ENCODE assay signal across 1 cellular context in the genomic region with DNA sequence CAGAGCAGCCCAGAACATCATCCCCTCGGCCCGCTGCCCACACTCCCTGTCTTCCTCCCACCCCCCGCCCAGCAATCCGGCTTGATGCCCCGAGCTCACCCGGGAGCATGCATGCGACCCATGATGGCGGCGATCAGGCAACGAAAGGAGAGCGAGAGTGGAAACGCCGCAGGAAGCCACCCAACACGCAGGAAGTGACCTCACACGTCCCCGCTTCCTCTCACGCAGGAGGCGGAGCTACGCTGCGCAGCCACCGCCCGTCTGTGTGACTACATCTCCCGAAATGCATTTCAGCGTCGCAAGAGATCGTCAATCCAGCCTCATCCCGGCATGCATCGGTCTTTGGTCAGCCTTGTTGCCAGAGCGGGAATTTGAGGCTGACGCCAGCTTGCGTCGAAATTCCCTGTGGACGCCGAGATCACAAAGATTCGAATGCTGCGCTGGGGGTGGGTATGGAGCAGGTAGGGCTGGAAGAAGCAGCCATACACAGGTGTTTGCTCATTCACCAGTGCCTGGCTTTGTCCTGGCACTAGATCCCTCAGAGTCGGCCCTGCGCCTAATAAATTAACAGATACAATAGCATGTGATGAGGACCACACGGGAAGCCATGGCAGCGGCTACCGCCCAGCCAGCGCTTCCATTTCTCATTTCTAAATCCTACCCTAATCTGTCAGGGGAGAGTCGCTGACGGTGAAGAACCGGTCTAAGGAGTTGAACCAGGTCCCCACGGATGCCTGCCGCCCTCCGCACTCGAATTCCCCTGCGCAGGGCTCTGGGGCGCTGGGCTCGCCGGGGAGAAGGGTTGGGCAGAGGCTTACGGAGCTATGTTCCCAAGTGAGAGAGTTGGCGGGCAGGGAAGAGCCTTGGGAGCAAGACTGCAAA.
TF ChIP-seq lines count a peak whose summit lies in the region.

A gene (minus strand): TSS at position 148 of the 882 bp plus-strand sequence. CDS start 26 bp downstream, at position 122.

TF ChIP-seq in HepG2, 621 proteins besides CTCF, POLR2A, EP300 and RAD21 (continued from another document and continues in another):
- TF ChIP-seq EHMT2 (IDR thresholded peaks at IDR 0.05; ENCODE audit: borderline replicate concordance, low read depth, low read length) (no peak), ONECUT2 (CRISPR knock-in tag; IDR thresholded peaks at IDR 0.05) (no peak; the same call in 1 of the 2 replicates), TBX2 (CRISPR knock-in tag; IDR thresholded peaks at IDR 0.05; ENCODE audit: borderline replicate concordance) (peak; percentile 44; the same call in 1 of the 2 replicates), TEAD3 (CRISPR knock-in tag; optimal IDR thresholded peaks at IDR 0.05; ENCODE audit: borderline replicate concordance) (peak; percentile 96), NFATC3 (CRISPR knock-in tag; IDR thresholded peaks at IDR 0.05) (peak; percentile 81; the same call in 1 of the 2 replicates), U2AF2 (IDR thresholded peaks at IDR 0.05; ENCODE audit: low read depth, low read length) (no peak), THYN1 (CRISPR knock-in tag; IDR thresholded peaks at IDR 0.05; ENCODE audit: borderline replicate concordance, low read depth) (0 out of 2 replicates have a peak, but pooled peaks have one; percentile 73), PCBP2 (optimal IDR thresholded peaks at IDR 0.05; ENCODE audit: low read depth, low read length, poor library complexity, severe bottlenecking) (no peak), ZBTB38 (CRISPR knock-in tag; IDR thresholded peaks at IDR 0.05) (0 out of 2 replicates have a peak, but pooled peaks have one; percentile 56), SKI (IDR thresholded peaks at IDR 0.05; ENCODE audit: partially characterized antibody) (no peak), ZNF773 (CRISPR knock-in tag; IDR thresholded peaks at IDR 0.05; ENCODE audit: borderline replicate concordance) (peak; percentile 26; the same call in 1 of the 2 replicates), ZBTB7A (CRISPR knock-in tag; IDR thresholded peaks at IDR 0.05) (no peak), ZNF891 (CRISPR knock-in tag; IDR thresholded peaks at IDR 0.05) (no peak; the same call in 1 of the 2 replicates), NPAS2 (CRISPR knock-in tag; IDR thresholded peaks at IDR 0.05; ENCODE audit: borderline replicate concordance) (no peak), ZNF10 (CRISPR knock-in tag; IDR thresholded peaks at IDR 0.05; ENCODE audit: borderline replicate concordance, low read depth) (no peak), ZNF564 (CRISPR knock-in tag; IDR thresholded peaks at IDR 0.05) (no peak), ZNF326 (CRISPR knock-in tag; IDR thresholded peaks at IDR 0.05; ENCODE audit: borderline replicate concordance) (no peak), ZNF460 (CRISPR knock-in tag; IDR thresholded peaks at IDR 0.05; ENCODE audit: borderline replicate concordance) (no peak), ZNF850 (CRISPR knock-in tag; conservative IDR thresholded peaks at IDR 0.05) (no peak), PCBP1 (IDR thresholded peaks at IDR 0.05; ENCODE audit: borderline replicate concordance, low read depth, low read length) (peak; percentile 85; the same call in 1 of the 2 replicates), ZSCAN21 (CRISPR knock-in tag; IDR thresholded peaks at IDR 0.05; ENCODE audit: borderline replicate concordance) (0 out of 2 replicates have a peak, but pooled peaks have one; percentile 43), SP5 (CRISPR knock-in tag; IDR thresholded peaks at IDR 0.05; ENCODE audit: borderline replicate concordance, low read depth) (peak; percentile 45; the same call in 1 of the 2 replicates), MEIS2 (CRISPR knock-in tag; IDR thresholded peaks at IDR 0.05) (peak; percentile 55; the same call in 1 of the 2 replicates), GABPB1 (CRISPR knock-in tag; IDR thresholded peaks at IDR 0.05) (peak; percentile 97), FIP1L1 (IDR thresholded peaks at IDR 0.05; ENCODE audit: borderline replicate concordance, insufficient read depth, low read depth, low read length) (no peak), TCF7 (IDR thresholded peaks at IDR 0.05; ENCODE audit: low read depth) (no peak), PITX1 (CRISPR knock-in tag; IDR thresholded peaks at IDR 0.05) (peak; percentile 82), TBL1XR1 (IDR thresholded peaks at IDR 0.05; ENCODE audit: borderline replicate concordance, low read length, partially characterized antibody) (peak; percentile 42), SRY (CRISPR knock-in tag; IDR thresholded peaks at IDR 0.05) (peak; percentile 46; the same call in 1 of the 2 replicates), SP1 (IDR thresholded peaks at IDR 0.05) (no peak), SP1 (CRISPR knock-in tag; IDR thresholded peaks at IDR 0.05) (peak; percentile 92), ZNF577 (CRISPR knock-in tag; IDR thresholded peaks at IDR 0.05; ENCODE audit: borderline replicate concordance, low read depth) (no peak), NFE2 (CRISPR knock-in tag; IDR thresholded peaks at IDR 0.05) (no peak)
- TF ChIP-seq, protein P1, sequence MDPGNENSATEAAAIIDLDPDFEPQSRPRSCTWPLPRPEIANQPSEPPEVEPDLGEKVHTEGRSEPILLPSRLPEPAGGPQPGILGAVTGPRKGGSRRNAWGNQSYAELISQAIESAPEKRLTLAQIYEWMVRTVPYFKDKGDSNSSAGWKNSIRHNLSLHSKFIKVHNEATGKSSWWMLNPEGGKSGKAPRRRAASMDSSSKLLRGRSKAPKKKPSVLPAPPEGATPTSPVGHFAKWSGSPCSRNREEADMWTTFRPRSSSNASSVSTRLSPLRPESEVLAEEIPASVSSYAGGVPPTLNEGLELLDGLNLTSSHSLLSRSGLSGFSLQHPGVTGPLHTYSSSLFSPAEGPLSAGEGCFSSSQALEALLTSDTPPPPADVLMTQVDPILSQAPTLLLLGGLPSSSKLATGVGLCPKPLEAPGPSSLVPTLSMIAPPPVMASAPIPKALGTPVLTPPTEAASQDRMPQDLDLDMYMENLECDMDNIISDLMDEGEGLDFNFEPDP (CRISPR knock-in tag; conservative IDR thresholded peaks at IDR 0.05), result no peak
- TF ChIP-seq, protein P2, sequence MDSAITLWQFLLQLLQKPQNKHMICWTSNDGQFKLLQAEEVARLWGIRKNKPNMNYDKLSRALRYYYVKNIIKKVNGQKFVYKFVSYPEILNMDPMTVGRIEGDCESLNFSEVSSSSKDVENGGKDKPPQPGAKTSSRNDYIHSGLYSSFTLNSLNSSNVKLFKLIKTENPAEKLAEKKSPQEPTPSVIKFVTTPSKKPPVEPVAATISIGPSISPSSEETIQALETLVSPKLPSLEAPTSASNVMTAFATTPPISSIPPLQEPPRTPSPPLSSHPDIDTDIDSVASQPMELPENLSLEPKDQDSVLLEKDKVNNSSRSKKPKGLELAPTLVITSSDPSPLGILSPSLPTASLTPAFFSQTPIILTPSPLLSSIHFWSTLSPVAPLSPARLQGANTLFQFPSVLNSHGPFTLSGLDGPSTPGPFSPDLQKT (CRISPR knock-in tag; IDR thresholded peaks at IDR 0.05; ENCODE audit: borderline replicate concordance), result no peak
- TF ChIP-seq, protein P3, sequence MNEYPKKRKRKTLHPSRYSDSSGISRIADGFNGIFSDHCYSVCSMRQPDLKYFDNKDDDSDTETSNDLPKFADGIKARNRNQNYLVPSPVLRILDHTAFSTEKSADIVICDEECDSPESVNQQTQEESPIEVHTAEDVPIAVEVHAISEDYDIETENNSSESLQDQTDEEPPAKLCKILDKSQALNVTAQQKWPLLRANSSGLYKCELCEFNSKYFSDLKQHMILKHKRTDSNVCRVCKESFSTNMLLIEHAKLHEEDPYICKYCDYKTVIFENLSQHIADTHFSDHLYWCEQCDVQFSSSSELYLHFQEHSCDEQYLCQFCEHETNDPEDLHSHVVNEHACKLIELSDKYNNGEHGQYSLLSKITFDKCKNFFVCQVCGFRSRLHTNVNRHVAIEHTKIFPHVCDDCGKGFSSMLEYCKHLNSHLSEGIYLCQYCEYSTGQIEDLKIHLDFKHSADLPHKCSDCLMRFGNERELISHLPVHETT (CRISPR knock-in tag; conservative IDR thresholded peaks at IDR 0.05), result peak; percentile 62; the same call in 1 of the 2 replicates
- TF ChIP-seq, protein P4, sequence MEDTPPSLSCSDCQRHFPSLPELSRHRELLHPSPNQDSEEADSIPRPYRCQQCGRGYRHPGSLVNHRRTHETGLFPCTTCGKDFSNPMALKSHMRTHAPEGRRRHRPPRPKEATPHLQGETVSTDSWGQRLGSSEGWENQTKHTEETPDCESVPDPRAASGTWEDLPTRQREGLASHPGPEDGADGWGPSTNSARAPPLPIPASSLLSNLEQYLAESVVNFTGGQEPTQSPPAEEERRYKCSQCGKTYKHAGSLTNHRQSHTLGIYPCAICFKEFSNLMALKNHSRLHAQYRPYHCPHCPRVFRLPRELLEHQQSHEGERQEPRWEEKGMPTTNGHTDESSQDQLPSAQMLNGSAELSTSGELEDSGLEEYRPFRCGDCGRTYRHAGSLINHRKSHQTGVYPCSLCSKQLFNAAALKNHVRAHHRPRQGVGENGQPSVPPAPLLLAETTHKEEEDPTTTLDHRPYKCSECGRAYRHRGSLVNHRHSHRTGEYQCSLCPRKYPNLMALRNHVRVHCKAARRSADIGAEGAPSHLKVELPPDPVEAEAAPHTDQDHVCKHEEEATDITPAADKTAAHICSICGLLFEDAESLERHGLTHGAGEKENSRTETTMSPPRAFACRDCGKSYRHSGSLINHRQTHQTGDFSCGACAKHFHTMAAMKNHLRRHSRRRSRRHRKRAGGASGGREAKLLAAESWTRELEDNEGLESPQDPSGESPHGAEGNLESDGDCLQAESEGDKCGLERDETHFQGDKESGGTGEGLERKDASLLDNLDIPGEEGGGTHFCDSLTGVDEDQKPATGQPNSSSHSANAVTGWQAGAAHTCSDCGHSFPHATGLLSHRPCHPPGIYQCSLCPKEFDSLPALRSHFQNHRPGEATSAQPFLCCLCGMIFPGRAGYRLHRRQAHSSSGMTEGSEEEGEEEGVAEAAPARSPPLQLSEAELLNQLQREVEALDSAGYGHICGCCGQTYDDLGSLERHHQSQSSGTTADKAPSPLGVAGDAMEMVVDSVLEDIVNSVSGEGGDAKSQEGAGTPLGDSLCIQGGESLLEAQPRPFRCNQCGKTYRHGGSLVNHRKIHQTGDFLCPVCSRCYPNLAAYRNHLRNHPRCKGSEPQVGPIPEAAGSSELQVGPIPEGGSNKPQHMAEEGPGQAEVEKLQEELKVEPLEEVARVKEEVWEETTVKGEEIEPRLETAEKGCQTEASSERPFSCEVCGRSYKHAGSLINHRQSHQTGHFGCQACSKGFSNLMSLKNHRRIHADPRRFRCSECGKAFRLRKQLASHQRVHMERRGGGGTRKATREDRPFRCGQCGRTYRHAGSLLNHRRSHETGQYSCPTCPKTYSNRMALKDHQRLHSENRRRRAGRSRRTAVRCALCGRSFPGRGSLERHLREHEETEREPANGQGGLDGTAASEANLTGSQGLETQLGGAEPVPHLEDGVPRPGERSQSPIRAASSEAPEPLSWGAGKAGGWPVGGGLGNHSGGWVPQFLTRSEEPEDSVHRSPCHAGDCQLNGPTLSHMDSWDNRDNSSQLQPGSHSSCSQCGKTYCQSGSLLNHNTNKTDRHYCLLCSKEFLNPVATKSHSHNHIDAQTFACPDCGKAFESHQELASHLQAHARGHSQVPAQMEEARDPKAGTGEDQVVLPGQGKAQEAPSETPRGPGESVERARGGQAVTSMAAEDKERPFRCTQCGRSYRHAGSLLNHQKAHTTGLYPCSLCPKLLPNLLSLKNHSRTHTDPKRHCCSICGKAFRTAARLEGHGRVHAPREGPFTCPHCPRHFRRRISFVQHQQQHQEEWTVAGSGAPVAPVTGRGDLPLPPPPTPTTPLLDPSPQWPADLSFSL (CRISPR knock-in tag; IDR thresholded peaks at IDR 0.05), result no peak
- TF ChIP-seq, protein P5, sequence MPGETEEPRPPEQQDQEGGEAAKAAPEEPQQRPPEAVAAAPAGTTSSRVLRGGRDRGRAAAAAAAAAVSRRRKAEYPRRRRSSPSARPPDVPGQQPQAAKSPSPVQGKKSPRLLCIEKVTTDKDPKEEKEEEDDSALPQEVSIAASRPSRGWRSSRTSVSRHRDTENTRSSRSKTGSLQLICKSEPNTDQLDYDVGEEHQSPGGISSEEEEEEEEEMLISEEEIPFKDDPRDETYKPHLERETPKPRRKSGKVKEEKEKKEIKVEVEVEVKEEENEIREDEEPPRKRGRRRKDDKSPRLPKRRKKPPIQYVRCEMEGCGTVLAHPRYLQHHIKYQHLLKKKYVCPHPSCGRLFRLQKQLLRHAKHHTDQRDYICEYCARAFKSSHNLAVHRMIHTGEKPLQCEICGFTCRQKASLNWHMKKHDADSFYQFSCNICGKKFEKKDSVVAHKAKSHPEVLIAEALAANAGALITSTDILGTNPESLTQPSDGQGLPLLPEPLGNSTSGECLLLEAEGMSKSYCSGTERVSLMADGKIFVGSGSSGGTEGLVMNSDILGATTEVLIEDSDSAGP (CRISPR knock-in tag; IDR thresholded peaks at IDR 0.05; ENCODE audit: borderline replicate concordance), result no peak; the same call in 1 of the 2 replicates
- TF ChIP-seq, protein P6, sequence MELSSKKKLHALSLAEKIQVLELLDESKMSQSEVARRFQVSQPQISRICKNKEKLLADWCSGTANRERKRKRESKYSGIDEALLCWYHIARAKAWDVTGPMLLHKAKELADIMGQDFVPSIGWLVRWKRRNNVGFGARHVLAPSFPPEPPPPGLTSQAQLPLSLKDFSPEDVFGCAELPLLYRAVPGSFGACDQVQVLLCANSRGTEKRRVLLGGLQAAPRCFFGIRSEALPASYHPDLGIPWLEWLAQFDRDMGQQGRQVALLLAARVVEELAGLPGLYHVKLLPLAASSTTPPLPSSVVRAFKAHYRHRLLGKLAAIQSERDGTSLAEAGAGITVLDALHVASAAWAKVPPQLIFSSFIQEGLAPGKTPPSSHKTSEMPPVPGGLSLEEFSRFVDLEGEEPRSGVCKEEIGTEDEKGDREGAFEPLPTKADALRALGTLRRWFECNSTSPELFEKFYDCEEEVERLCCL (CRISPR knock-in tag; IDR thresholded peaks at IDR 0.05; ENCODE audit: borderline replicate concordance), result no peak
- TF ChIP-seq, protein P7, sequence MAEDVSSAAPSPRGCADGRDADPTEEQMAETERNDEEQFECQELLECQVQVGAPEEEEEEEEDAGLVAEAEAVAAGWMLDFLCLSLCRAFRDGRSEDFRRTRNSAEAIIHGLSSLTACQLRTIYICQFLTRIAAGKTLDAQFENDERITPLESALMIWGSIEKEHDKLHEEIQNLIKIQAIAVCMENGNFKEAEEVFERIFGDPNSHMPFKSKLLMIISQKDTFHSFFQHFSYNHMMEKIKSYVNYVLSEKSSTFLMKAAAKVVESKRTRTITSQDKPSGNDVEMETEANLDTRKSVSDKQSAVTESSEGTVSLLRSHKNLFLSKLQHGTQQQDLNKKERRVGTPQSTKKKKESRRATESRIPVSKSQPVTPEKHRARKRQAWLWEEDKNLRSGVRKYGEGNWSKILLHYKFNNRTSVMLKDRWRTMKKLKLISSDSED (CRISPR knock-in tag; IDR thresholded peaks at IDR 0.05), result no peak
- TF ChIP-seq, protein P8, sequence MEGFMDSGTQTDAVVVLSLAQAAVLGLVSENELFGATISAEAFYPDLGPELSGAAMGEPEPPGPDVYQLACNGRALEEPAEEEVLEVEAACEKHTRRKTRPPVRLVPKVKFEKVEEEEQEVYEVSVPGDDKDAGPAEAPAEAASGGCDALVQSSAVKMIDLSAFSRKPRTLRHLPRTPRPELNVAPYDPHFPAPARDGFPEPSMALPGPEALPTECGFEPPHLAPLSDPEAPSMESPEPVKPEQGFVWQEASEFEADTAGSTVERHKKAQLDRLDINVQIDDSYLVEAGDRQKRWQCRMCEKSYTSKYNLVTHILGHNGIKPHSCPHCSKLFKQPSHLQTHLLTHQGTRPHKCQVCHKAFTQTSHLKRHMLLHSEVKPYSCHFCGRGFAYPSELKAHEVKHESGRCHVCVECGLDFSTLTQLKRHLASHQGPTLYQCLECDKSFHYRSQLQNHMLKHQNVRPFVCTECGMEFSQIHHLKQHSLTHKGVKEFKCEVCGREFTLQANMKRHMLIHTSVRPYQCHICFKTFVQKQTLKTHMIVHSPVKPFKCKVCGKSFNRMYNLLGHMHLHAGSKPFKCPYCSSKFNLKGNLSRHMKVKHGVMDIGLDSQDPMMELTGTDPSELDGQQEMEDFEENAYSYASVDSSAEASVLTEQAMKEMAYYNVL (CRISPR knock-in tag; IDR thresholded peaks at IDR 0.05; ENCODE audit: borderline replicate concordance), result no peak
